25 cellular contexts compared by ENCODE assay signal in genomic region chr19:8265872-8266271, GRCh38.
"Had no signal": no experiment of that assay in that cellular context is flagged by ENCODE, and none has a peak within 500 bp of the region (broad histone marks: within the 10 kb centered on the region; RNA-seq: fewer than 3 reads in every experiment).

No MANE protein-coding gene starts in this region.

- H3K36me3 ChIP-seq: neural progenitor cell, upper lobe of right lung, vagina had no signal

- DNase-seq: effector memory CD4-positive, alpha-beta T cell; hippocampal formation; left colon; left ventricle myocardium superior; mesenchymal stem cell; midbrain; nucleus accumbens; stimulated activated CD4-positive, alpha-beta T cell treated with anti-CD3 and anti-CD28 coated beads, Interleukin-4, amount 100 ng/mL, for 1 hour; stimulated activated naive CD8-positive, alpha-beta T cell treated with anti-CD3 and anti-CD28 coated beads, Interleukin-15, Interleukin-2, amounts not matched to agents 100 U/mL and 50 U/mL, for 24 hours; upper lobe of right lung had no signal

- H3K27me3 Mint-ChIP-seq: natural killer cell treated with Interleukin-12 subunit alpha and Interleukin-12 subunit beta and Interleukin-15 and Interleukin-18, amount 100 ng/mL, for 72 hours had no signal

- ATAC-seq: esophagus mucosa; heart left ventricle; left colon; left ventricle myocardium superior; natural killer cell treated with Interleukin-12 subunit alpha and Interleukin-12 subunit beta and Interleukin-15 and Interleukin-18, amount 100 ng/mL, for 72 hours; right cardiac atrium; stimulated activated effector memory CD8-positive, alpha-beta T cell treated with anti-CD3 and anti-CD28 coated beads, Interleukin-12 subunit alpha, Interleukin-12 subunit beta, amount 100 ng/mL, for 72 hours; stimulated activated naive CD8-positive, alpha-beta T cell treated with anti-CD3 and anti-CD28 coated beads, Interleukin-15, Interleukin-2, amounts not matched to agents 100 U/mL and 50 U/mL, for 24 hours; upper lobe of right lung had no signal

- H3K4me2 ChIP-seq: neural progenitor cell, smooth muscle cell had no signal

- H3K9me3 ChIP-seq: heart left ventricle, pancreas, suprapubic skin, tibial artery, upper lobe of right lung, vagina had no signal

- FAIRE-seq: endometrium, frontal cortex, pancreas had no signal

- H3K27ac Mint-ChIP-seq: natural killer cell treated with Interleukin-12 subunit alpha and Interleukin-12 subunit beta and Interleukin-15 and Interleukin-18, amount 100 ng/mL, for 72 hours; neural progenitor cell; progenitor cell of endocrine pancreas; stimulated activated effector memory CD8-positive, alpha-beta T cell treated with anti-CD3 and anti-CD28 coated beads, Interleukin-12 subunit alpha, Interleukin-12 subunit beta, amount 100 ng/mL, for 72 hours had no signal

- H3K9ac ChIP-seq: neural progenitor cell had no signal

- H3K4me3 ChIP-seq: heart left ventricle, lung, neural progenitor cell, pancreas, smooth muscle cell, suprapubic skin, tibial artery, upper lobe of right lung, vagina had no signal

- H3K36me3 Mint-ChIP-seq: natural killer cell treated with Interleukin-12 subunit alpha and Interleukin-12 subunit beta and Interleukin-15 and Interleukin-18, amount 100 ng/mL, for 72 hours; neural progenitor cell had no signal

- H3K27ac ChIP-seq: heart left ventricle, neural progenitor cell, pancreas, suprapubic skin, tibial artery, upper lobe of right lung, vagina had no signal

- H3K27me3 ChIP-seq: heart left ventricle, neural progenitor cell, pancreas, suprapubic skin, upper lobe of right lung, vagina had no signal

- H3K4me1 ChIP-seq: neural progenitor cell, pancreas, upper lobe of right lung, vagina had no signal

- H3K4me3 Mint-ChIP-seq: natural killer cell treated with Interleukin-12 subunit alpha and Interleukin-12 subunit beta and Interleukin-15 and Interleukin-18, amount 100 ng/mL, for 72 hours; neural progenitor cell; stimulated activated effector memory CD8-positive, alpha-beta T cell treated with anti-CD3 and anti-CD28 coated beads, Interleukin-12 subunit alpha, Interleukin-12 subunit beta, amount 100 ng/mL, for 72 hours had no signal

- H3K9me3 Mint-ChIP-seq: natural killer cell treated with Interleukin-12 subunit alpha and Interleukin-12 subunit beta and Interleukin-15 and Interleukin-18, amount 100 ng/mL, for 72 hours; neural progenitor cell; stimulated activated effector memory CD8-positive, alpha-beta T cell treated with anti-CD3 and anti-CD28 coated beads, Interleukin-12 subunit alpha, Interleukin-12 subunit beta, amount 100 ng/mL, for 72 hours had no signal

- H2AFZ ChIP-seq: neural progenitor cell had no signal
